17 cellular contexts compared by ENCODE assay signal in the genomic region with DNA sequence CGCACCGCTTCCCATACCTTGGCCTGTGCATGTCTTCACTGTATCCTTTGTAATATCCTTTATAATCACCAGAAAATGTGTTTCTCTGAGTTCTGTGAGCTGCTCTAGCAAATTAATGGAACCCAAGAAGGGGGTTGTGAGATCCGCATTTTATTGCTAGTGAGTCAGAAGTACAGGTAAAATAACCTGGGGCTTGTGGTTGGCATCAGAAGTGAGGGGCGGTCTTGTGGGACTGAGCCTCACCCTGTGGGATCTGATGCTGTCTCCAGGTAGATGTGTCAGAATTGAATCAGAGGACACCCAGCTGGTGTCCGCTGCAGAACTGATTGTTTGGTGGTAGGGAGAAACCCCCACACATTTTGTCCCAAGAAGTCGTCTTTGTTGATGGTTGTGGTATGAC.
DNase-seq lines count a peak whose midpoint lies in the region; ATAC-seq and TF ChIP-seq lines count a peak whose summit lies in the region.
"Had no signal": no experiment of that assay in that cellular context is flagged by ENCODE, and none has a peak within 500 bp of the region (broad histone marks: within the 10 kb centered on the region; RNA-seq: fewer than 3 reads in every experiment).

No MANE protein-coding gene starts in this region.

- intact Hi-C loops in PC-3 (cut with micrococcal nuclease), result no loop called here

- H2AFZ ChIP-seq in PC-3 (ENCODE audit: low read length), result 0 out of 2 replicates have a peak overlapping the region, but pooled peaks have one; percentile 53
- H2AFZ ChIP-seq: GM23248 had no signal

- CTCF ChIA-PET in PC-3 (lab: Charles Lee) (no interaction called here), HEK293T (lab: Yijun Ruan, JAX) (no interaction called here)

- H3K4me3 Mint-ChIP-seq in stimulated activated naive B cell treated with anti-CD40 and anti-IgM and Interleukin-4, amounts not matched to agents 10 μg/mL and 1 μg/mL and 100 μg/mL, for 72 hours, result no peak overlapping the region
- H3K4me3 Mint-ChIP-seq: CD4-positive, CD25-positive, alpha-beta regulatory T cell; CD8-positive, alpha-beta T cell had no signal

- no peaks in the 10 kb centered on the region for H3K9me2 ChIP-seq in PC-3 (replicated peaks; ENCODE audit: low read length)

- TF ChIP-seq CTCF in PC-3 (conservative IDR thresholded peaks at IDR 0.05; ENCODE audit: low read depth, low read length) (no peak), foreskin keratinocyte (conservative IDR thresholded peaks at IDR 0.05) (no peak)

- no peaks in the 10 kb centered on the region for H3K27me3 Mint-ChIP-seq in stimulated activated naive B cell treated with anti-CD40 and anti-IgM and Interleukin-4, amounts not matched to agents 10 μg/mL and 1 μg/mL and 100 μg/mL, for 72 hours
- H3K27me3 Mint-ChIP-seq: CD4-positive, CD25-positive, alpha-beta regulatory T cell had no signal

- H3K9me3 Mint-ChIP-seq in stimulated activated naive B cell treated with anti-CD40 and anti-IgM and Interleukin-4, amounts not matched to agents 10 μg/mL and 1 μg/mL and 100 μg/mL, for 72 hours, result peaks cover 0 to 5% of the 10 kb centered on the region in 2 donors

- BruUV-seq in PC-3 (replicated peaks; lab: Mats Ljungman, UMichigan), result no TSS peak

- no peaks in the 10 kb centered on the region for H3K27me3 ChIP-seq in PC-3 (ENCODE audit: low read length)
- H3K27me3 ChIP-seq in foreskin keratinocyte, result no peaks in the 10 kb centered on the region
- H3K27me3 ChIP-seq: BLaER1 had no signal

- peak overlapping the region; percentile 31; the same call in 1 of the 2 replicates for H3K9ac ChIP-seq in PC-3 (ENCODE audit: low read length)
- H3K9ac ChIP-seq: BLaER1, GM23248 had no signal

- POLR2A ChIA-PET in PC-3 (lab: Charles Lee; ENCODE audit: unreplicated experiment) (no interaction called here), HEK293T (lab: Yijun Ruan, JAX) (no interaction called here)

- H3K79me2 ChIP-seq in PC-3 (ENCODE audit: low read length), result no peaks in the 10 kb centered on the region

- H3F3A ChIP-seq in PC-3 (ENCODE audit: low read length, unreplicated experiment), result no peaks in the 10 kb centered on the region

- peaks cover 48 to 71% of the 10 kb centered on the region in 2 donors for H3K36me3 Mint-ChIP-seq in stimulated activated naive B cell treated with anti-CD40 and anti-IgM and Interleukin-4, amounts not matched to agents 10 μg/mL and 1 μg/mL and 100 μg/mL, for 72 hours

- ATAC-seq in PC-3, result peak; percentile 76; the same call in 1 of the 2 replicates
- ATAC-seq in foreskin keratinocyte, result peak; percentile 97
- ATAC-seq in stimulated activated naive B cell treated with anti-CD40 and anti-IgM and Interleukin-4, amounts not matched to agents 10 μg/mL and 1 μg/mL and 100 μg/mL, for 72 hours (replicated peaks), result no peak
- ATAC-seq in HG03045 (IDR thresholded peaks at IDR 0.05; ENCODE audit: unreplicated experiment), result no peak
- ATAC-seq: CD8-positive, alpha-beta T cell had no signal

- DNase-seq in PC-3 (peak; percentile 86), SW480 (ENCODE audit: low spot score) (peak; percentile 28), foreskin keratinocyte (peak; percentile 88), NCI-H82 treated with DMSO at 0.1 percent for 48 hours (lab: John Stamatoyannopoulos, UW; ENCODE audit: unreplicated experiment) (no peak), HEK293T (ENCODE audit: extremely low spot score) (no peak)
- DNase-seq in stimulated activated naive B cell treated with anti-CD40 and anti-IgM and Interleukin-4, amounts not matched to agents 10 μg/mL and 1 μg/mL and 100 μg/mL, for 72 hours, result no peak
- DNase-seq: CD4-positive, CD25-positive, alpha-beta regulatory T cell; CD8-positive, alpha-beta T cell; DMS53; DMS79 treated with DMSO at 0.1 percent for 48 hours; GF-D8; GM23248; H7; HCEC 1CT had no signal

- peaks cover 26% of the 10 kb centered on the region for H3K4me1 ChIP-seq in PC-3 (ENCODE audit: insufficient read depth, low read length)
- peaks cover 22% of the 10 kb centered on the region for H3K4me1 ChIP-seq in foreskin keratinocyte

- no peaks in the 10 kb centered on the region for H3K36me3 ChIP-seq in PC-3 (ENCODE audit: low read depth, low read length)

- H3K27ac ChIP-seq in PC-3 (ENCODE audit: low read length) (peak overlapping the region; percentile 89), foreskin keratinocyte (peak overlapping the region; percentile 42)
- H3K27ac ChIP-seq: BLaER1, C4-2B, GM23248 had no signal

- H3K9me3 ChIP-seq in PC-3 (ENCODE audit: low read length), result no peaks in the 10 kb centered on the region

- no peaks in the 10 kb centered on the region for H4K20me1 ChIP-seq in PC-3 (ENCODE audit: low read length)
- H4K20me1 ChIP-seq: BLaER1 had no signal

- peak overlapping the region; percentile 13 for H3K4me3 ChIP-seq in PC-3 (ENCODE audit: low read length)
- H3K4me3 ChIP-seq: BLaER1, GM23248 had no signal

- H3K4me1 Mint-ChIP-seq in stimulated activated naive B cell treated with anti-CD40 and anti-IgM and Interleukin-4, amounts not matched to agents 10 μg/mL and 1 μg/mL and 100 μg/mL, for 72 hours, result peaks cover 17 to 55% of the 10 kb centered on the region in 2 donors

- peak overlapping the region; percentile 47 for H3K27ac Mint-ChIP-seq in stimulated activated naive B cell treated with anti-CD40 and anti-IgM and Interleukin-4, amounts not matched to agents 10 μg/mL and 1 μg/mL and 100 μg/mL, for 72 hours
- H3K27ac Mint-ChIP-seq: CD4-positive, CD25-positive, alpha-beta regulatory T cell; CD8-positive, alpha-beta T cell had no signal

- peak overlapping the region; percentile 77 for H3K4me2 ChIP-seq in PC-3 (ENCODE audit: low read length)
- H3K4me2 ChIP-seq: BLaER1 had no signal

TF ChIP-seq in HEK293T, 16 proteins besides CTCF, POLR2A, EP300 and RAD21:
- TF ChIP-seq ARNT (IDR thresholded peaks at IDR 0.05) (no peak), CTBP1 (IDR thresholded peaks at IDR 0.05; ENCODE audit: borderline replicate concordance) (no peak), LEF1 (IDR thresholded peaks at IDR 0.05; ENCODE audit: borderline replicate concordance) (no peak), ZNF384 (IDR thresholded peaks at IDR 0.05) (no peak), HDGF (IDR thresholded peaks at IDR 0.05; ENCODE audit: borderline replicate concordance) (no peak), FOXK2 (IDR thresholded peaks at IDR 0.05) (no peak), FOXA1 (IDR thresholded peaks at IDR 0.05) (no peak), TARDBP (IDR thresholded peaks at IDR 0.05) (no peak), BHLHE40 (IDR thresholded peaks at IDR 0.05; ENCODE audit: borderline replicate concordance) (no peak), ELF4 (IDR thresholded peaks at IDR 0.05) (no peak), SUZ12 (IDR thresholded peaks at IDR 0.05) (no peak), NFRKB (IDR thresholded peaks at IDR 0.05) (no peak), SP1 (IDR thresholded peaks at IDR 0.05) (no peak), FOXM1 (IDR thresholded peaks at IDR 0.05; ENCODE audit: borderline replicate concordance) (no peak), L3MBTL2 (conservative IDR thresholded peaks at IDR 0.05) (no peak)
- TF ChIP-seq, protein P1, sequence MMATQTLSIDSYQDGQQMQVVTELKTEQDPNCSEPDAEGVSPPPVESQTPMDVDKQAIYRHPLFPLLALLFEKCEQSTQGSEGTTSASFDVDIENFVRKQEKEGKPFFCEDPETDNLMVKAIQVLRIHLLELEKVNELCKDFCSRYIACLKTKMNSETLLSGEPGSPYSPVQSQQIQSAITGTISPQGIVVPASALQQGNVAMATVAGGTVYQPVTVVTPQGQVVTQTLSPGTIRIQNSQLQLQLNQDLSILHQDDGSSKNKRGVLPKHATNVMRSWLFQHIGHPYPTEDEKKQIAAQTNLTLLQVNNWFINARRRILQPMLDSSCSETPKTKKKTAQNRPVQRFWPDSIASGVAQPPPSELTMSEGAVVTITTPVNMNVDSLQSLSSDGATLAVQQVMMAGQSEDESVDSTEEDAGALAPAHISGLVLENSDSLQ (IDR thresholded peaks at IDR 0.05), result no peak

Comparison
In these comparisons a context has a peak if more than half of its experiments do, and no peak if none do; other contexts are left out.
1. ATAC-seq: peak in PC-3 (single experiment) and foreskin keratinocyte (single experiment); none in stimulated activated naive B cell treated with anti-CD40 and anti-IgM and Interleukin-4, amounts not matched to agents 10 μg/mL and 1 μg/mL and 100 μg/mL, for 72 hours (0 of 2) and HG03045 (single experiment).
2. DNase-seq: peak in PC-3 (single experiment), SW480 (single experiment) and foreskin keratinocyte (2 of 2); none in stimulated activated naive B cell treated with anti-CD40 and anti-IgM and Interleukin-4, amounts not matched to agents 10 μg/mL and 1 μg/mL and 100 μg/mL, for 72 hours (single experiment), NCI-H82 treated with DMSO at 0.1 percent for 48 hours (single experiment) and HEK293T (single experiment).